2 cellular contexts compared by ENCODE assay signal in the genomic region with DNA sequence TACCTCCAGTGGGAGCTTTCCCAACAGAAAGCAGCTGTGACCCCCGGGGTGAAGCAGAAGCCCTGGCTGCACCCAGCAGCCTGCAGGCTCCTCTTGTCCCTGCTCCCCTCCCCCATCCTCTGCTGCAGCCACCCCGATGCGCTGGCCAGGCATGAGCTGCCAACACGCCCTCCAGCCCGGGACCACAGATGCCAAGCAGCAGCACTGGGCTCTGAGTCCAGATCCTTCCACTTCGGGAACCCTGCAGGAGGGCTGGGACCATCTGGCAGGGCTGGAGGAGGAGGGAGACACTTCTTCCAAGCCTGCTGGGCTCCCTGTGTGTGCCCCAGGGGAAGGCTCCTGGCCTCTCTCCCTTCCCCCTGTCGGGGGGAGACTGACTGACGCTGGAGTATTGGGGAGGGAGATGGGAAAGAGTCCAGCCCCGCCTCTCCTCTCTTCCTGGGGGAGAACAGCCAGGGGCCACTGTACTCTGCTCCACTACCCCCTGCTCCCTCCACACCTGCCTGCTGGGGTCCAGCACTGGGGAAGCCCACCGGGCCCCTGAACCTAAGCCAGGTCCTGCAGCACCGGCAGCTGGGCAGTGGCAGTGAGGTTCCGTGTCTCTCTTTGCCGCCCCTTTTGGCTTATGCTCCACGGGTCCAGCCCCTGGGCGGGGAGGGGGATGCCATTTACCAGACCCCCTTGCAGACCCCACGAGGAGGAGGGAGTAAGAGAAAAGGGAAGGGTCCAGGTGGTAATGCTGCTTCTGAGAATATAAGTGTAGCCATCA.
A peak's percentile ranks its signal among the peaks of the same experiment; 100 is the strongest.
TF ChIP-seq lines count a peak whose summit lies in the region.

No MANE protein-coding gene starts in this region.

TF ChIP-seq in WTC11, 78 proteins besides CTCF, POLR2A, EP300 and RAD21:
- 0 out of 2 replicates have a peak, but pooled peaks have one; percentile 13 for TF ChIP-seq ZNF121 (CRISPR knock-in tag; IDR thresholded peaks at IDR 0.05)
- no peak for TF ChIP-seq ELF4 (CRISPR knock-in tag; IDR thresholded peaks at IDR 0.05; ENCODE audit: low read depth)

TF ChIP-seq in HepG2, 621 proteins besides CTCF, POLR2A, EP300 and RAD21:
- TF ChIP-seq, protein P1, sequence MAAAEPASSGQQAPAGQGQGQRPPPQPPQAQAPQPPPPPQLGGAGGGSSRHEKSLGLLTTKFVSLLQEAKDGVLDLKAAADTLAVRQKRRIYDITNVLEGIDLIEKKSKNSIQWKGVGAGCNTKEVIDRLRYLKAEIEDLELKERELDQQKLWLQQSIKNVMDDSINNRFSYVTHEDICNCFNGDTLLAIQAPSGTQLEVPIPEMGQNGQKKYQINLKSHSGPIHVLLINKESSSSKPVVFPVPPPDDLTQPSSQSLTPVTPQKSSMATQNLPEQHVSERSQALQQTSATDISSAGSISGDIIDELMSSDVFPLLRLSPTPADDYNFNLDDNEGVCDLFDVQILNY (CRISPR knock-in tag; conservative IDR thresholded peaks at IDR 0.05) = no peak
- TF ChIP-seq, protein P2, sequence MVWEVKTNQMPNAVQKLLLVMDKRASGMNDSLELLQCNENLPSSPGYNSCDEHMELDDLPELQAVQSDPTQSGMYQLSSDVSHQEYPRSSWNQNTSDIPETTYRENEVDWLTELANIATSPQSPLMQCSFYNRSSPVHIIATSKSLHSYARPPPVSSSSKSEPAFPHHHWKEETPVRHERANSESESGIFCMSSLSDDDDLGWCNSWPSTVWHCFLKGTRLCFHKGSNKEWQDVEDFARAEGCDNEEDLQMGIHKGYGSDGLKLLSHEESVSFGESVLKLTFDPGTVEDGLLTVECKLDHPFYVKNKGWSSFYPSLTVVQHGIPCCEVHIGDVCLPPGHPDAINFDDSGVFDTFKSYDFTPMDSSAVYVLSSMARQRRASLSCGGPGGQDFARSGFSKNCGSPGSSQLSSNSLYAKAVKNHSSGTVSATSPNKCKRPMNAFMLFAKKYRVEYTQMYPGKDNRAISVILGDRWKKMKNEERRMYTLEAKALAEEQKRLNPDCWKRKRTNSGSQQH (CRISPR knock-in tag; IDR thresholded peaks at IDR 0.05; ENCODE audit: low read depth) = no peak
- TF ChIP-seq HHEX (CRISPR knock-in tag; IDR thresholded peaks at IDR 0.05) (no peak), SIN3A (IDR thresholded peaks at IDR 0.05; ENCODE audit: borderline replicate concordance, low read depth, low read length) (no peak), ZNF605 (CRISPR knock-in tag; IDR thresholded peaks at IDR 0.05) (no peak), ZNF841 (CRISPR knock-in tag; IDR thresholded peaks at IDR 0.05; ENCODE audit: borderline replicate concordance) (no peak), KLF15 (CRISPR knock-in tag; IDR thresholded peaks at IDR 0.05; ENCODE audit: borderline replicate concordance) (no peak), DNMT3B (CRISPR knock-in tag; conservative IDR thresholded peaks at IDR 0.05) (no peak), ZNF670 (CRISPR knock-in tag; IDR thresholded peaks at IDR 0.05; ENCODE audit: borderline replicate concordance) (no peak), ZSCAN9 (CRISPR knock-in tag; IDR thresholded peaks at IDR 0.05; ENCODE audit: borderline replicate concordance) (no peak), PHF5A (CRISPR knock-in tag; IDR thresholded peaks at IDR 0.05; ENCODE audit: low read depth, unreplicated experiment) (no peak)
- TF ChIP-seq, protein P3, sequence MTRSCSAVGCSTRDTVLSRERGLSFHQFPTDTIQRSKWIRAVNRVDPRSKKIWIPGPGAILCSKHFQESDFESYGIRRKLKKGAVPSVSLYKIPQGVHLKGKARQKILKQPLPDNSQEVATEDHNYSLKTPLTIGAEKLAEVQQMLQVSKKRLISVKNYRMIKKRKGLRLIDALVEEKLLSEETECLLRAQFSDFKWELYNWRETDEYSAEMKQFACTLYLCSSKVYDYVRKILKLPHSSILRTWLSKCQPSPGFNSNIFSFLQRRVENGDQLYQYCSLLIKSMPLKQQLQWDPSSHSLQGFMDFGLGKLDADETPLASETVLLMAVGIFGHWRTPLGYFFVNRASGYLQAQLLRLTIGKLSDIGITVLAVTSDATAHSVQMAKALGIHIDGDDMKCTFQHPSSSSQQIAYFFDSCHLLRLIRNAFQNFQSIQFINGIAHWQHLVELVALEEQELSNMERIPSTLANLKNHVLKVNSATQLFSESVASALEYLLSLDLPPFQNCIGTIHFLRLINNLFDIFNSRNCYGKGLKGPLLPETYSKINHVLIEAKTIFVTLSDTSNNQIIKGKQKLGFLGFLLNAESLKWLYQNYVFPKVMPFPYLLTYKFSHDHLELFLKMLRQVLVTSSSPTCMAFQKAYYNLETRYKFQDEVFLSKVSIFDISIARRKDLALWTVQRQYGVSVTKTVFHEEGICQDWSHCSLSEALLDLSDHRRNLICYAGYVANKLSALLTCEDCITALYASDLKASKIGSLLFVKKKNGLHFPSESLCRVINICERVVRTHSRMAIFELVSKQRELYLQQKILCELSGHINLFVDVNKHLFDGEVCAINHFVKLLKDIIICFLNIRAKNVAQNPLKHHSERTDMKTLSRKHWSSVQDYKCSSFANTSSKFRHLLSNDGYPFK (CRISPR knock-in tag; IDR thresholded peaks at IDR 0.05; ENCODE audit: borderline replicate concordance) = no peak
- TF ChIP-seq, protein P4, sequence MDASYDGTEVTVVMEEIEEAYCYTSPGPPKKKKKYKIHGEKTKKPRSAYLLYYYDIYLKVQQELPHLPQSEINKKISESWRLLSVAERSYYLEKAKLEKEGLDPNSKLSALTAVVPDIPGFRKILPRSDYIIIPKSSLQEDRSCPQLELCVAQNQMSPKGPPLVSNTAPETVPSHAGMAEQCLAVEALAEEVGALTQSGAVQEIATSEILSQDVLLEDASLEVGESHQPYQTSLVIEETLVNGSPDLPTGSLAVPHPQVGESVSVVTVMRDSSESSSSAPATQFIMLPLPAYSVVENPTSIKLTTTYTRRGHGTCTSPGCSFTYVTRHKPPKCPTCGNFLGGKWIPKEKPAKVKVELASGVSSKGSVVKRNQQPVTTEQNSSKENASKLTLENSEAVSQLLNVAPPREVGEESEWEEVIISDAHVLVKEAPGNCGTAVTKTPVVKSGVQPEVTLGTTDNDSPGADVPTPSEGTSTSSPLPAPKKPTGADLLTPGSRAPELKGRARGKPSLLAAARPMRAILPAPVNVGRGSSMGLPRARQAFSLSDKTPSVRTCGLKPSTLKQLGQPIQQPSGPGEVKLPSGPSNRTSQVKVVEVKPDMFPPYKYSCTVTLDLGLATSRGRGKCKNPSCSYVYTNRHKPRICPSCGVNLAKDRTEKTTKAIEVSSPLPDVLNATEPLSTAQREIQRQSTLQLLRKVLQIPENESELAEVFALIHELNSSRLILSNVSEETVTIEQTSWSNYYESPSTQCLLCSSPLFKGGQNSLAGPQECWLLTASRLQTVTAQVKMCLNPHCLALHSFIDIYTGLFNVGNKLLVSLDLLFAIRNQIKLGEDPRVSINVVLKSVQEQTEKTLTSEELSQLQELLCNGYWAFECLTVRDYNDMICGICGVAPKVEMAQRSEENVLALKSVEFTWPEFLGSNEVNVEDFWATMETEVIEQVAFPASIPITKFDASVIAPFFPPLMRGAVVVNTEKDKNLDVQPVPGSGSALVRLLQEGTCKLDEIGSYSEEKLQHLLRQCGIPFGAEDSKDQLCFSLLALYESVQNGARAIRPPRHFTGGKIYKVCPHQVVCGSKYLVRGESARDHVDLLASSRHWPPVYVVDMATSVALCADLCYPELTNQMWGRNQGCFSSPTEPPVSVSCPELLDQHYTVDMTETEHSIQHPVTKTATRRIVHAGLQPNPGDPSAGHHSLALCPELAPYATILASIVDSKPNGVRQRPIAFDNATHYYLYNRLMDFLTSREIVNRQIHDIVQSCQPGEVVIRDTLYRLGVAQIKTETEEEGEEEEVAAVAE (CRISPR knock-in tag; IDR thresholded peaks at IDR 0.05; ENCODE audit: borderline replicate concordance) = no peak
- TF ChIP-seq, protein P5, sequence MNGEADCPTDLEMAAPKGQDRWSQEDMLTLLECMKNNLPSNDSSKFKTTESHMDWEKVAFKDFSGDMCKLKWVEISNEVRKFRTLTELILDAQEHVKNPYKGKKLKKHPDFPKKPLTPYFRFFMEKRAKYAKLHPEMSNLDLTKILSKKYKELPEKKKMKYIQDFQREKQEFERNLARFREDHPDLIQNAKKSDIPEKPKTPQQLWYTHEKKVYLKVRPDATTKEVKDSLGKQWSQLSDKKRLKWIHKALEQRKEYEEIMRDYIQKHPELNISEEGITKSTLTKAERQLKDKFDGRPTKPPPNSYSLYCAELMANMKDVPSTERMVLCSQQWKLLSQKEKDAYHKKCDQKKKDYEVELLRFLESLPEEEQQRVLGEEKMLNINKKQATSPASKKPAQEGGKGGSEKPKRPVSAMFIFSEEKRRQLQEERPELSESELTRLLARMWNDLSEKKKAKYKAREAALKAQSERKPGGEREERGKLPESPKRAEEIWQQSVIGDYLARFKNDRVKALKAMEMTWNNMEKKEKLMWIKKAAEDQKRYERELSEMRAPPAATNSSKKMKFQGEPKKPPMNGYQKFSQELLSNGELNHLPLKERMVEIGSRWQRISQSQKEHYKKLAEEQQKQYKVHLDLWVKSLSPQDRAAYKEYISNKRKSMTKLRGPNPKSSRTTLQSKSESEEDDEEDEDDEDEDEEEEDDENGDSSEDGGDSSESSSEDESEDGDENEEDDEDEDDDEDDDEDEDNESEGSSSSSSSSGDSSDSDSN (CRISPR knock-in tag; IDR thresholded peaks at IDR 0.05) = no peak
